In the genomic region with DNA sequence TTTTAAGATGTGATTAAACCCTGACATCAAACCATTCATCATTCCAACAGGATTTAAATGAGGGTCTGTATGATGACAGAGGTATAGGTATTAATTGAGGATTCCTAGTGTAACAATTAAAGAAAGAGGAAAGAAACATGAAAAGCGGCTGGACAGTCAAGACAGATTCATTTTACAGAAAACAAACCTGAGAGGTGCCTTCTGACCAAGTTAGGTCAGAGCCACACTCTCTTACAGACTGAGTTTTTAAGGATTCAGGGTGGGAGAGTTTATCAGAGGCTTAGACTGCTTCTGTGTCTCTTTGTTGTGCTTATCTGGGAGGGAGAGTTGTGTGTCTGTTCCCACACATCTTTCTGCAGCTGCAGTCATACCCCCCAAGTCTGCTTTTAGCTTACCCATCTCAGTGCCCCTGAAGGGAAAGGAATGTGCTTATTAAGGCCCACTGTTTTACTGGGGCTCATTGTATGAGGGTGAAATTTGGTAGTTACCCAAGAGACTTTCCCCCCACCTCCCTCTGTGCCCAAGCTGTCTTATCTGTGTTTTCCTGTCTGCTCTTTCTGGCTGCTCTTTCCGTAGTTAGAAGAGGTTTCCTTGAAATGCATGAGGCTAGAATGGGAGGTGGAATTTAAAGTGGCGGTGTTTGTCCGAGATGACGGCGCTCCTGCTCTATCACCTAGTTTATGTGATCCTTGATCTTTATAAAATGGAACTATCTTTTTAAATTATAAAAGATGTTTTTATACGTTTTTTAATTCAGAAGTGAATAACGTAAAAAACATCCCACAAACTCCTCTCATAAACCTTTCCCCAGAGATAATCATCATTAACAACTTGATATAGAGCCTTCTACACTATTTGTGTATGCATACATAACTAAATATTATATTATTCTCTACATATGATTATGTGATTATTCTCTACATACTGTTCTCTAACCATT, we compare ENCODE assay signal across 2 cellular contexts.
TF ChIP-seq lines count a peak whose summit lies in the region.

No MANE protein-coding gene starts in this region.

TF ChIP-seq in SK-N-SH treated with all-trans-retinoic acid at 6 μM for 48 hours, 23 proteins besides CTCF, POLR2A, EP300 and RAD21:
- TF ChIP-seq ZNF8 (CRISPR knock-in tag; IDR thresholded peaks at IDR 0.05) (no peak), ISL1 (CRISPR knock-in tag; IDR thresholded peaks at IDR 0.05) (no peak), PPARA (CRISPR knock-in tag; IDR thresholded peaks at IDR 0.05; ENCODE audit: borderline replicate concordance) (no peak), GLIS3 (CRISPR knock-in tag; IDR thresholded peaks at IDR 0.05) (no peak), OSR1 (CRISPR knock-in tag; IDR thresholded peaks at IDR 0.05) (no peak), ZFP30 (CRISPR knock-in tag; IDR thresholded peaks at IDR 0.05) (no peak), ZNF70 (CRISPR knock-in tag; IDR thresholded peaks at IDR 0.05) (no peak), ARNTL (CRISPR knock-in tag; IDR thresholded peaks at IDR 0.05; ENCODE audit: borderline replicate concordance, low read depth) (no peak), ZNF565 (CRISPR knock-in tag; conservative IDR thresholded peaks at IDR 0.05; ENCODE audit: low read depth) (no peak), ESRRG (CRISPR knock-in tag; IDR thresholded peaks at IDR 0.05) (no peak)
- TF ChIP-seq, protein P1, sequence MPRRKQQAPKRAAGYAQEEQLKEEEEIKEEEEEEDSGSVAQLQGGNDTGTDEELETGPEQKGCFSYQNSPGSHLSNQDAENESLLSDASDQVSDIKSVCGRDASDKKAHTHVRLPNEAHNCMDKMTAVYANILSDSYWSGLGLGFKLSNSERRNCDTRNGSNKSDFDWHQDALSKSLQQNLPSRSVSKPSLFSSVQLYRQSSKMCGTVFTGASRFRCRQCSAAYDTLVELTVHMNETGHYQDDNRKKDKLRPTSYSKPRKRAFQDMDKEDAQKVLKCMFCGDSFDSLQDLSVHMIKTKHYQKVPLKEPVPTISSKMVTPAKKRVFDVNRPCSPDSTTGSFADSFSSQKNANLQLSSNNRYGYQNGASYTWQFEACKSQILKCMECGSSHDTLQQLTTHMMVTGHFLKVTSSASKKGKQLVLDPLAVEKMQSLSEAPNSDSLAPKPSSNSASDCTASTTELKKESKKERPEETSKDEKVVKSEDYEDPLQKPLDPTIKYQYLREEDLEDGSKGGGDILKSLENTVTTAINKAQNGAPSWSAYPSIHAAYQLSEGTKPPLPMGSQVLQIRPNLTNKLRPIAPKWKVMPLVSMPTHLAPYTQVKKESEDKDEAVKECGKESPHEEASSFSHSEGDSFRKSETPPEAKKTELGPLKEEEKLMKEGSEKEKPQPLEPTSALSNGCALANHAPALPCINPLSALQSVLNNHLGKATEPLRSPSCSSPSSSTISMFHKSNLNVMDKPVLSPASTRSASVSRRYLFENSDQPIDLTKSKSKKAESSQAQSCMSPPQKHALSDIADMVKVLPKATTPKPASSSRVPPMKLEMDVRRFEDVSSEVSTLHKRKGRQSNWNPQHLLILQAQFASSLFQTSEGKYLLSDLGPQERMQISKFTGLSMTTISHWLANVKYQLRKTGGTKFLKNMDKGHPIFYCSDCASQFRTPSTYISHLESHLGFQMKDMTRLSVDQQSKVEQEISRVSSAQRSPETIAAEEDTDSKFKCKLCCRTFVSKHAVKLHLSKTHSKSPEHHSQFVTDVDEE (CRISPR knock-in tag; IDR thresholded peaks at IDR 0.05), result no peak
- TF ChIP-seq, protein P2, sequence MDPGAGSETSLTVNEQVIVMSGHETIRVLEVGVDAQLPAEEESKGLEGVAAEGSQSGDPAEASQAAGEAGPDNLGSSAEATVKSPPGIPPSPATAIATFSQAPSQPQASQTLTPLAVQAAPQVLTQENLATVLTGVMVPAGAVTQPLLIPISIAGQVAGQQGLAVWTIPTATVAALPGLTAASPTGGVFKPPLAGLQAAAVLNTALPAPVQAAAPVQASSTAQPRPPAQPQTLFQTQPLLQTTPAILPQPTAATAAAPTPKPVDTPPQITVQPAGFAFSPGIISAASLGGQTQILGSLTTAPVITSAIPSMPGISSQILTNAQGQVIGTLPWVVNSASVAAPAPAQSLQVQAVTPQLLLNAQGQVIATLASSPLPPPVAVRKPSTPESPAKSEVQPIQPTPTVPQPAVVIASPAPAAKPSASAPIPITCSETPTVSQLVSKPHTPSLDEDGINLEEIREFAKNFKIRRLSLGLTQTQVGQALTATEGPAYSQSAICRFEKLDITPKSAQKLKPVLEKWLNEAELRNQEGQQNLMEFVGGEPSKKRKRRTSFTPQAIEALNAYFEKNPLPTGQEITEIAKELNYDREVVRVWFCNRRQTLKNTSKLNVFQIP (CRISPR knock-in tag; IDR thresholded peaks at IDR 0.05; ENCODE audit: borderline replicate concordance, low read depth), result no peak
- TF ChIP-seq, protein P3, sequence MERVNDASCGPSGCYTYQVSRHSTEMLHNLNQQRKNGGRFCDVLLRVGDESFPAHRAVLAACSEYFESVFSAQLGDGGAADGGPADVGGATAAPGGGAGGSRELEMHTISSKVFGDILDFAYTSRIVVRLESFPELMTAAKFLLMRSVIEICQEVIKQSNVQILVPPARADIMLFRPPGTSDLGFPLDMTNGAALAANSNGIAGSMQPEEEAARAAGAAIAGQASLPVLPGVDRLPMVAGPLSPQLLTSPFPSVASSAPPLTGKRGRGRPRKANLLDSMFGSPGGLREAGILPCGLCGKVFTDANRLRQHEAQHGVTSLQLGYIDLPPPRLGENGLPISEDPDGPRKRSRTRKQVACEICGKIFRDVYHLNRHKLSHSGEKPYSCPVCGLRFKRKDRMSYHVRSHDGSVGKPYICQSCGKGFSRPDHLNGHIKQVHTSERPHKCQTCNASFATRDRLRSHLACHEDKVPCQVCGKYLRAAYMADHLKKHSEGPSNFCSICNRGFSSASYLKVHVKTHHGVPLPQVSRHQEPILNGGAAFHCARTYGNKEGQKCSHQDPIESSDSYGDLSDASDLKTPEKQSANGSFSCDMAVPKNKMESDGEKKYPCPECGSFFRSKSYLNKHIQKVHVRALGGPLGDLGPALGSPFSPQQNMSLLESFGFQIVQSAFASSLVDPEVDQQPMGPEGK (CRISPR knock-in tag; IDR thresholded peaks at IDR 0.05; ENCODE audit: borderline replicate concordance), result no peak

TF ChIP-seq in SK-N-SH, 30 proteins besides CTCF, POLR2A, EP300 and RAD21:
- no peak for TF ChIP-seq SIN3A (IDR thresholded peaks at IDR 0.05; ENCODE audit: borderline replicate concordance, low read depth, low read length)
- no peak for TF ChIP-seq JUND (IDR thresholded peaks at IDR 0.05)
